12 cellular contexts compared by ENCODE assay signal in genomic region chr19:1997353-1998233, GRCh38.
"Had no signal": no experiment of that assay in that cellular context is flagged by ENCODE, and none has a peak within 500 bp of the region (broad histone marks: within the 10 kb centered on the region; RNA-seq: fewer than 3 reads in every experiment).

No MANE protein-coding gene starts in this region.

- H3K9me3 ChIP-seq: esophagus squamous epithelium, lower lobe of right lung, pancreas, sigmoid colon, spleen had no signal

- H3K27me3 ChIP-seq: esophagus squamous epithelium, pancreas, sigmoid colon, spleen had no signal

- DNase-seq: activated CD4-positive, alpha-beta T cell treated with anti-CD3 and anti-CD28 coated beads, Interleukin-2, amount 10 ng/mL, durations not matched to agents 7 days and 5 days; activated CD4-positive, CD25-positive, alpha-beta regulatory T cell; activated CD8-positive, alpha-beta memory T cell treated with anti-CD3 and anti-CD28 coated beads, Interleukin-2, amount 50 U/mL, for 48 hours; esophagus squamous epithelium; foreskin melanocyte; left cardiac atrium; lower lobe of right lung; midbrain; sigmoid colon; spleen; stimulated activated CD4-positive, alpha-beta T cell treated with anti-CD3 and anti-CD28 coated beads, Interleukin-1b, Interleukin-23, amount 100 ng/mL, for 48 hours had no signal

- ATAC-seq: left cardiac atrium had no signal

- H3K4me1 ChIP-seq: esophagus squamous epithelium, lower lobe of right lung, pancreas, sigmoid colon, spleen had no signal

- H3K4me3 ChIP-seq: esophagus squamous epithelium, lower lobe of right lung, pancreas, sigmoid colon, spleen had no signal

- H3K27ac ChIP-seq: esophagus squamous epithelium, lower lobe of right lung, pancreas, sigmoid colon, spleen had no signal
